In genomic region chr1:38788937-38789336, GRCh38 we compare ENCODE assay signal across 21 cellular contexts.
"Had no signal": no experiment of that assay in that cellular context is flagged by ENCODE, and none has a peak within 500 bp of the region (broad histone marks: within the 10 kb centered on the region; RNA-seq: fewer than 3 reads in every experiment).

No MANE protein-coding gene starts in this region.

- H3K27me3 ChIP-seq: ovary had no signal

- H3K4me3 Mint-ChIP-seq: activated naive CD4-positive, alpha-beta T cell treated with anti-CD3 and anti-CD28 coated beads, Interleukin-2, amount 10 ng/mL, durations not matched to agents 7 days and 5 days; activated T-cell treated with anti-CD3 and anti-CD28 coated beads, Interleukin-2, amount 50 U/mL, for 72 hours; naive thymus-derived CD8-positive, alpha-beta T cell; T-helper 1 cell treated with Interleukin-12 subunit alpha and Interleukin-12 subunit beta and Interleukin-4 antibody, amounts not matched to agents 30 μg/mL and 1 μg/mL, for 36 hours had no signal

- H3K9me3 ChIP-seq: prostate gland had no signal

- H3K27ac ChIP-seq: coronary artery, epithelial cell of prostate, left lung, ovary, prostate gland, right atrium auricular region, spleen, upper lobe of right lung had no signal

- H3K27ac Mint-ChIP-seq: activated naive CD4-positive, alpha-beta T cell treated with anti-CD3 and anti-CD28 coated beads, Interleukin-2, amount 10 ng/mL, durations not matched to agents 7 days and 5 days; activated T-cell treated with anti-CD3 and anti-CD28 coated beads, Interleukin-2, amount 50 U/mL, for 72 hours; naive thymus-derived CD8-positive, alpha-beta T cell; T-helper 1 cell treated with Interleukin-12 subunit alpha and Interleukin-12 subunit beta and Interleukin-4 antibody, amounts not matched to agents 30 μg/mL and 1 μg/mL, for 36 hours had no signal

- H3K36me3 ChIP-seq: left lung, ovary, prostate gland, right atrium auricular region, spleen, upper lobe of right lung had no signal

- H3K4me1 ChIP-seq: left lung, prostate gland, right atrium auricular region, upper lobe of right lung had no signal

- H3K4me1 Mint-ChIP-seq: activated naive CD4-positive, alpha-beta T cell treated with anti-CD3 and anti-CD28 coated beads, Interleukin-2, amount 10 ng/mL, durations not matched to agents 7 days and 5 days had no signal

- H3K36me3 Mint-ChIP-seq: activated naive CD4-positive, alpha-beta T cell treated with anti-CD3 and anti-CD28 coated beads, Interleukin-2, amount 10 ng/mL, durations not matched to agents 7 days and 5 days had no signal

- DNase-seq: activated CD4-positive, alpha-beta T cell treated with anti-CD3 and anti-CD28 coated beads for 4 hours; activated CD4-positive, alpha-beta T cell treated with anti-CD3 and anti-CD28 coated beads, Interleukin-2, amount 50 U/mL, for 48 hours; activated CD4-positive, CD25-positive, alpha-beta regulatory T cell; activated effector memory CD4-positive, alpha-beta T cell treated with Interleukin-2 at 50 U/mL for 16 hours; activated naive CD4-positive, alpha-beta T cell treated with anti-CD3 and anti-CD28 coated beads, Interleukin-2, amount 10 ng/mL, durations not matched to agents 7 days and 5 days; activated T-cell treated with anti-CD3 and anti-CD28 coated beads, Interleukin-2, amount 50 U/mL, for 72 hours; amygdala; left lung; naive thymus-derived CD8-positive, alpha-beta T cell; ovary; spleen; stimulated activated CD4-positive, alpha-beta T cell treated with anti-CD3 and anti-CD28 coated beads, Interleukin-4, amount 100 ng/mL, for 1 hour; stimulated activated naive CD4-positive, alpha-beta T cell; T1000; upper lobe of right lung had no signal

- H3K4me3 ChIP-seq: coronary artery, left lung, lung, ovary, prostate gland, right atrium auricular region, spleen, upper lobe of right lung had no signal

- ATAC-seq: activated T-cell treated with anti-CD3 and anti-CD28 coated beads, Interleukin-2, amount 50 U/mL, for 72 hours; left lung; naive thymus-derived CD8-positive, alpha-beta T cell; upper lobe of right lung had no signal
